ENCODE assay signal across 12 cellular contexts in genomic region chr14:23380197-23381016, GRCh38. TPM values are rescaled to one million over a fixed set of nuclear protein-coding genes. Genes with fewer than 3 reads are reported as not detected.
DNase-seq lines count a peak whose midpoint lies in the region; ATAC-seq and TF ChIP-seq lines count a peak whose summit lies in the region.
"Had no signal": no experiment of that assay in that cellular context is flagged by ENCODE, and none has a peak within 500 bp of the region (broad histone marks: within the 10 kb centered on the region; RNA-seq: fewer than 3 reads in every experiment).

No MANE protein-coding gene starts in this region.

- no peaks in the 10 kb centered on the region for H3K9me3 Mint-ChIP-seq in stimulated activated naive CD8-positive, alpha-beta T cell treated with anti-CD3 and anti-CD28 coated beads, Interleukin-15, amount 100 ng/mL, for 72 hours

- no peak overlapping the region for H3K27ac ChIP-seq in left lung
- H3K27ac ChIP-seq: adrenal gland had no signal

- no peak overlapping the region for H3K4me3 ChIP-seq in left lung
- H3K4me3 ChIP-seq: adrenal gland had no signal

- peak; percentile 29 for ATAC-seq in stimulated activated naive CD8-positive, alpha-beta T cell treated with anti-CD3 and anti-CD28 coated beads, Interleukin-15, amount 100 ng/mL, for 72 hours
- no peak for ATAC-seq in stimulated activated naive CD8-positive, alpha-beta T cell treated with anti-CD3 and anti-CD28 coated beads, Interleukin-15, Interleukin-2, amounts not matched to agents 100 U/mL and 50 U/mL, for 24 hours
- ATAC-seq in left lung (peak; percentile 5), GM18873 (IDR thresholded peaks at IDR 0.05; ENCODE audit: low FRiP score, unreplicated experiment) (no peak)

- no peak overlapping the region for H3K27ac Mint-ChIP-seq in stimulated activated naive CD8-positive, alpha-beta T cell treated with anti-CD3 and anti-CD28 coated beads, Interleukin-15, amount 100 ng/mL, for 72 hours

- TF ChIP-seq CTCF in left lung (IDR thresholded peaks at IDR 0.05), result no peak

- no peaks in the 10 kb centered on the region for H3K9me3 ChIP-seq in left lung
- H3K9me3 ChIP-seq: adrenal gland had no signal

- H3K27me3 ChIP-seq in left lung, result peaks cover 0 to 36% of the 10 kb centered on the region in 2 donors
- H3K27me3 ChIP-seq: adrenal gland had no signal

- no peak overlapping the region for H3K4me3 Mint-ChIP-seq in stimulated activated naive CD8-positive, alpha-beta T cell treated with anti-CD3 and anti-CD28 coated beads, Interleukin-15, amount 100 ng/mL, for 72 hours

- no peaks in the 10 kb centered on the region for H3K36me3 ChIP-seq in left lung
- H3K36me3 ChIP-seq: adrenal gland had no signal

- DNase-seq in stimulated activated naive CD8-positive, alpha-beta T cell treated with anti-CD3 and anti-CD28 coated beads, Interleukin-15, amount 100 ng/mL, for 72 hours, result no peak
- no peak for DNase-seq in stimulated activated naive CD8-positive, alpha-beta T cell treated with anti-CD3 and anti-CD28 coated beads, Interleukin-15, Interleukin-2, amounts not matched to agents 100 U/mL and 50 U/mL, for 24 hours
- DNase-seq in cerebellar cortex (ENCODE audit: low spot score), result peak; percentile 35
- DNase-seq in left lung, result no peak
- no peak for DNase-seq in NCI-H774 (lab: John Stamatoyannopoulos, UW)
- DNase-seq in retina, result no peak
- no peak for DNase-seq in NOMO-1 treated with dmso at 0.1 percent for 144 hours (lab: John Stamatoyannopoulos, UW; ENCODE audit: unreplicated experiment)
- DNase-seq: cortex of kidney, occipital lobe had no signal

- no peaks in the 10 kb centered on the region for H3K4me1 ChIP-seq in left lung
- H3K4me1 ChIP-seq: adrenal gland had no signal

- H3K27me3 Mint-ChIP-seq in stimulated activated naive CD8-positive, alpha-beta T cell treated with anti-CD3 and anti-CD28 coated beads, Interleukin-15, amount 100 ng/mL, for 72 hours, result peaks cover 34% of the 10 kb centered on the region

- intact Hi-C loops in left lung (cut with DNase I), result no loop called here

- H3K4me1 Mint-ChIP-seq in stimulated activated naive CD8-positive, alpha-beta T cell treated with anti-CD3 and anti-CD28 coated beads, Interleukin-15, amount 100 ng/mL, for 72 hours, result no peaks in the 10 kb centered on the region

RNA-seq across cellular contexts. Expression of gene CMTM5, which starts 3.6 kb away (rescaled TPM):
- 1 to 10 TPM in 1 of 2 donors, under 1 TPM in 1; 0.71 to 2.0 TPM for total RNA-seq in left lung
- total RNA-seq: T-helper 2 cell treated with Interferon-gamma antibody and Interleukin-4, amounts not matched to agents 100 ng/mL and 5 ng/mL, for 36 hours had no signal

RNA-seq across cellular contexts. Expression of gene IL25, which starts 7.8 kb away (rescaled TPM):
- total RNA-seq in left lung, result not detected
- total RNA-seq: adrenal gland; occipital lobe; T-helper 2 cell treated with Interferon-gamma antibody and Interleukin-4, amounts not matched to agents 100 ng/mL and 5 ng/mL, for 36 hours had no signal

RNA-seq across cellular contexts. Expression of gene EFS, which starts 15.4 kb away (rescaled TPM):
- total RNA-seq in left lung, result 10 to 100 TPM; 15.8 to 17.0 TPM
- total RNA-seq: T-helper 2 cell treated with Interferon-gamma antibody and Interleukin-4, amounts not matched to agents 100 ng/mL and 5 ng/mL, for 36 hours had no signal

RNA-seq across cellular contexts. Expression of gene MYH6, which starts 27.7 kb away (rescaled TPM):
- 1 to 10 TPM; 1.4 to 1.5 TPM for total RNA-seq in left lung
- total RNA-seq: occipital lobe; T-helper 2 cell treated with Interferon-gamma antibody and Interleukin-4, amounts not matched to agents 100 ng/mL and 5 ng/mL, for 36 hours had no signal

RNA-seq across cellular contexts. Expression of gene SLC22A17, which starts 27.7 kb away (rescaled TPM):
- total RNA-seq in left lung, result 10 to 100 TPM; 13.2 to 27.1 TPM

Comparison
In these comparisons a context has a peak if more than half of its experiments do, and no peak if none do; other contexts are left out.
1. ATAC-seq: peak in stimulated activated naive CD8-positive, alpha-beta T cell treated with anti-CD3 and anti-CD28 coated beads, Interleukin-15, amount 100 ng/mL, for 72 hours (single experiment) and left lung (single experiment); none in stimulated activated naive CD8-positive, alpha-beta T cell treated with anti-CD3 and anti-CD28 coated beads, Interleukin-15, Interleukin-2, amounts not matched to agents 100 U/mL and 50 U/mL, for 24 hours (single experiment) and GM18873 (single experiment).